1 cellular context compared by ENCODE assay signal in the genomic region with DNA sequence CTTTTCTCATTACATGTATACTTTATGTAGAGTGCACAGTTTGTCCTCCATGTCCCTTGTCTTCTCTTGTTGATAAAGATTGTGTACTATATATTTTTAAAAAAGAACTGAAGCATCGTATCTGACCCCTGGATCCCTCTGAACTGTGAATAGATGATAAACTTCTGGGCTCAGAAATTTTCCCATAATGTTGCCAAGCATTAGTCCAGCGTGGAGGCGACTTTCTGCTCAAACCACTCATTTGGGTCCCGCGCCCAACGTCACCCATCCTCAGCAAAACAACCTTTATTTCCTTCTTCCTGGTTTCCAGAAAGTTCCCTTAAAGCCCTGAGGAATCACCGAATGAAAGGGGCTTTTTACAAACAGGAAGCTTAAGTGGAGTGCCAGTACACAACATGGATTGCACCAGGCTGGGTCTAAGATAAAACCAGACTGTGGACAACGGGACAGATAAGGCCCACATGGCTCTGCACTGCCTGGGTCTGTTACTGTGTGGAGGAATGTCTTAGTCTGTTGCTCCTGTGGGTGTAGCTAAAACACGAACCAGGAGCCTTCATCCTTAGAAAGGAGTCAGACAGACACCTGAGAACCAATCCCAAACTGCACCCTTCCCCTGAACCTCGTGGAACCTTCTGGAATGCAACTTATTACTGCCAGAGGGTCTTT.
TF ChIP-seq lines count a peak whose summit lies in the region.

No MANE protein-coding gene starts in this region.

TF ChIP-seq in GM23338, 12 proteins besides CTCF, POLR2A, EP300 and RAD21:
- no peak for TF ChIP-seq REST (IDR thresholded peaks at IDR 0.05; ENCODE audit: unreplicated experiment)
- TF ChIP-seq ZNF331 (CRISPR knock-in tag; IDR thresholded peaks at IDR 0.05; ENCODE audit: low read depth) = no peak
- no peak for TF ChIP-seq JUNB (IDR thresholded peaks at IDR 0.05; ENCODE audit: unreplicated experiment)
- TF ChIP-seq NANOG (IDR thresholded peaks at IDR 0.05; ENCODE audit: borderline replicate concordance) = no peak
- TF ChIP-seq ETS1 (IDR thresholded peaks at IDR 0.05) = no peak
- no peak for TF ChIP-seq CREB1 (CRISPR knock-in tag; IDR thresholded peaks at IDR 0.05; ENCODE audit: low read depth)
- no peak for TF ChIP-seq EZH2phosphoT487 (IDR thresholded peaks at IDR 0.05; ENCODE audit: unreplicated experiment)
- no peak for TF ChIP-seq POLR2AphosphoS5 (IDR thresholded peaks at IDR 0.05; ENCODE audit: low read depth)
- no peak for TF ChIP-seq EZH2 (IDR thresholded peaks at IDR 0.05; ENCODE audit: low read depth, unreplicated experiment)
- TF ChIP-seq STAT1 (IDR thresholded peaks at IDR 0.05; ENCODE audit: unreplicated experiment) = no peak
- no peak for TF ChIP-seq ZNF462 (CRISPR knock-in tag; IDR thresholded peaks at IDR 0.05)
- no peak for TF ChIP-seq ZNF114 (CRISPR knock-in tag; IDR thresholded peaks at IDR 0.05)
